1 cellular context compared by ENCODE assay signal in the genomic region with DNA sequence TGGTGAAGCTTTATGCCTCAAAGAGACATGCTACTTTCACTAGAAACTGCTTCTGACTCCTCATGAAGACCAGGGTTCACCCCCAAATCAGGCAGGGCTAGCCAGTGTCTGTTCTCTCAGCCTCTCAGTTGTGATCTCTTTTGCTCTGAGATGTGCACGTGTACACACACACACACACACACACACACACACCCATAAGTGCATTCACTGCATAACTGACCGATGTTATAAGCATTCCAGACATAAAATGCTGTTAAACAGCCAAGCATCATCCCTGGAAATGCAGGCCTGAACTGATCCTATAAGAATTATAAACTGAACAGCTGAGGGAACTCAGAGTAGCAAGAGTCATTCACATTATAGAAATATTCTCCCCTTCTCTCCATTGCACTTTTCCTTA.
TF ChIP-seq lines count a peak whose summit lies in the region.

No MANE protein-coding gene starts in this region.

TF ChIP-seq in SK-N-SH, 30 proteins besides CTCF, POLR2A, EP300 and RAD21 (continued from another document):
- TF ChIP-seq, protein P1, sequence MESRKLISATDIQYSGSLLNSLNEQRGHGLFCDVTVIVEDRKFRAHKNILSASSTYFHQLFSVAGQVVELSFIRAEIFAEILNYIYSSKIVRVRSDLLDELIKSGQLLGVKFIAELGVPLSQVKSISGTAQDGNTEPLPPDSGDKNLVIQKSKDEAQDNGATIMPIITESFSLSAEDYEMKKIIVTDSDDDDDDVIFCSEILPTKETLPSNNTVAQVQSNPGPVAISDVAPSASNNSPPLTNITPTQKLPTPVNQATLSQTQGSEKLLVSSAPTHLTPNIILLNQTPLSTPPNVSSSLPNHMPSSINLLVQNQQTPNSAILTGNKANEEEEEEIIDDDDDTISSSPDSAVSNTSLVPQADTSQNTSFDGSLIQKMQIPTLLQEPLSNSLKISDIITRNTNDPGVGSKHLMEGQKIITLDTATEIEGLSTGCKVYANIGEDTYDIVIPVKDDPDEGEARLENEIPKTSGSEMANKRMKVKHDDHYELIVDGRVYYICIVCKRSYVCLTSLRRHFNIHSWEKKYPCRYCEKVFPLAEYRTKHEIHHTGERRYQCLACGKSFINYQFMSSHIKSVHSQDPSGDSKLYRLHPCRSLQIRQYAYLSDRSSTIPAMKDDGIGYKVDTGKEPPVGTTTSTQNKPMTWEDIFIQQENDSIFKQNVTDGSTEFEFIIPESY (IDR thresholded peaks at IDR 0.05; ENCODE audit: borderline replicate concordance, low read depth) = no peak
- TF ChIP-seq, protein P2, sequence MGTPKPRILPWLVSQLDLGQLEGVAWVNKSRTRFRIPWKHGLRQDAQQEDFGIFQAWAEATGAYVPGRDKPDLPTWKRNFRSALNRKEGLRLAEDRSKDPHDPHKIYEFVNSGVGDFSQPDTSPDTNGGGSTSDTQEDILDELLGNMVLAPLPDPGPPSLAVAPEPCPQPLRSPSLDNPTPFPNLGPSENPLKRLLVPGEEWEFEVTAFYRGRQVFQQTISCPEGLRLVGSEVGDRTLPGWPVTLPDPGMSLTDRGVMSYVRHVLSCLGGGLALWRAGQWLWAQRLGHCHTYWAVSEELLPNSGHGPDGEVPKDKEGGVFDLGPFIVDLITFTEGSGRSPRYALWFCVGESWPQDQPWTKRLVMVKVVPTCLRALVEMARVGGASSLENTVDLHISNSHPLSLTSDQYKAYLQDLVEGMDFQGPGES (IDR thresholded peaks at IDR 0.05; ENCODE audit: low read depth, low read length) = no peak
- TF ChIP-seq NFIC (IDR thresholded peaks at IDR 0.05; ENCODE audit: borderline replicate concordance) = no peak
- TF ChIP-seq CHD2 (IDR thresholded peaks at IDR 0.05; ENCODE audit: low read length, partially characterized antibody) = no peak
- no peak for TF ChIP-seq YY1 (IDR thresholded peaks at IDR 0.05; ENCODE audit: low read depth)
- TF ChIP-seq, protein P3, sequence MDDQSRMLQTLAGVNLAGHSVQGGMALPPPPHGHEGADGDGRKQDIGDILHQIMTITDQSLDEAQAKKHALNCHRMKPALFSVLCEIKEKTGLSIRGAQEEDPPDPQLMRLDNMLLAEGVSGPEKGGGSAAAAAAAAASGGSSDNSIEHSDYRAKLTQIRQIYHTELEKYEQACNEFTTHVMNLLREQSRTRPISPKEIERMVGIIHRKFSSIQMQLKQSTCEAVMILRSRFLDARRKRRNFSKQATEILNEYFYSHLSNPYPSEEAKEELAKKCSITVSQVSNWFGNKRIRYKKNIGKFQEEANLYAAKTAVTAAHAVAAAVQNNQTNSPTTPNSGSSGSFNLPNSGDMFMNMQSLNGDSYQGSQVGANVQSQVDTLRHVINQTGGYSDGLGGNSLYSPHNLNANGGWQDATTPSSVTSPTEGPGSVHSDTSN (IDR thresholded peaks at IDR 0.05) = no peak
- TF ChIP-seq EZH2phosphoT487 (IDR thresholded peaks at IDR 0.05; ENCODE audit: borderline replicate concordance, low read depth) = no peak
- TF ChIP-seq FOSL2 (IDR thresholded peaks at IDR 0.05; ENCODE audit: borderline replicate concordance, low read depth) = no peak
- no peak for TF ChIP-seq SMC3 (IDR thresholded peaks at IDR 0.05; ENCODE audit: low read depth, low read length)
